Comparison of ENCODE assay signal across 1 cellular context in genomic region chr9:37027582-37028424, GRCh38.
A peak's percentile ranks its signal among the peaks of the same experiment; 100 is the strongest.
TF ChIP-seq lines count a peak whose summit lies in the region.

No MANE protein-coding gene starts in this region.

TF ChIP-seq in WTC11, 78 proteins besides CTCF, POLR2A, EP300 and RAD21 (continued from another document):
- TF ChIP-seq USF1 (CRISPR knock-in tag; IDR thresholded peaks at IDR 0.05) (peak; percentile 67; the same call in 1 of the 2 replicates), GRHL2 (CRISPR knock-in tag; IDR thresholded peaks at IDR 0.05; ENCODE audit: insufficient replicate concordance, severe bottlenecking) (no peak), HMGA2 (CRISPR knock-in tag; IDR thresholded peaks at IDR 0.05) (no peak)
